Comparison of ENCODE assay signal across 10 cellular contexts in genomic region chr13:80873589-80873988, GRCh38.
DNase-seq lines count a peak whose midpoint lies in the region; ATAC-seq and TF ChIP-seq lines count a peak whose summit lies in the region.
"Had no signal": no experiment of that assay in that cellular context is flagged by ENCODE, and none has a peak within 500 bp of the region (broad histone marks: within the 10 kb centered on the region; RNA-seq: fewer than 3 reads in every experiment).

No MANE protein-coding gene starts in this region.

- H3K27me3 ChIP-seq in esophagus muscularis mucosa, result no peaks in the 10 kb centered on the region

- H3K9me3 ChIP-seq in esophagus muscularis mucosa, result no peaks in the 10 kb centered on the region

- H3K27me3 Mint-ChIP-seq in activated naive CD8-positive, alpha-beta T cell treated with anti-CD3 and anti-CD28 coated beads for 36 hours, result no peaks in the 10 kb centered on the region
- no peaks in the 10 kb centered on the region for H3K27me3 Mint-ChIP-seq in activated T-helper 2 cell treated with anti-CD3 and anti-CD28 coated beads, Interferon-gamma antibody, Interleukin-2, Interleukin-4, amounts not matched to agents 10 μg/mL and 5 μg/mL and 100 μg/mL, durations not matched to agents 14 hours and 24 hours and 36 hours (ENCODE audit: low read depth)
- H3K27me3 Mint-ChIP-seq: IgD-negative memory B cell had no signal

- H3K27ac ChIP-seq in esophagus muscularis mucosa (replicated peaks in 1 of 4), result no peak overlapping the region
- H3K27ac ChIP-seq: coronary artery had no signal

- intact Hi-C loops in activated T-helper 2 cell treated with anti-CD3 and anti-CD28 coated beads, Interferon-gamma antibody, Interleukin-2, Interleukin-4, amounts not matched to agents 10 μg/mL and 5 μg/mL and 100 μg/mL, durations not matched to agents 14 hours and 24 hours and 36 hours (cut with micrococcal nuclease), result no loop called here
- intact Hi-C loops in esophagus muscularis mucosa (cut with DNase I), result no loop called here

- H3K4me3 ChIP-seq in esophagus muscularis mucosa, result no peak overlapping the region
- H3K4me3 ChIP-seq: coronary artery had no signal

- H3K4me1 ChIP-seq in esophagus muscularis mucosa, result no peaks in the 10 kb centered on the region

- TF ChIP-seq POLR2A in esophagus muscularis mucosa (IDR thresholded peaks at IDR 0.05; ENCODE audit: low read depth), result no peak

- no peaks in the 10 kb centered on the region for H3K9me3 Mint-ChIP-seq in activated naive CD8-positive, alpha-beta T cell treated with anti-CD3 and anti-CD28 coated beads for 36 hours
- peaks cover 8% of the 10 kb centered on the region for H3K9me3 Mint-ChIP-seq in activated T-helper 2 cell treated with anti-CD3 and anti-CD28 coated beads, Interferon-gamma antibody, Interleukin-2, Interleukin-4, amounts not matched to agents 10 μg/mL and 5 μg/mL and 100 μg/mL, durations not matched to agents 14 hours and 24 hours and 36 hours

- no peak overlapping the region for H3K27ac Mint-ChIP-seq in activated naive CD8-positive, alpha-beta T cell treated with anti-CD3 and anti-CD28 coated beads for 36 hours
- no peak overlapping the region for H3K27ac Mint-ChIP-seq in activated T-helper 2 cell treated with anti-CD3 and anti-CD28 coated beads, Interferon-gamma antibody, Interleukin-2, Interleukin-4, amounts not matched to agents 10 μg/mL and 5 μg/mL and 100 μg/mL, durations not matched to agents 14 hours and 24 hours and 36 hours
- H3K27ac Mint-ChIP-seq: IgD-negative memory B cell had no signal

- TF ChIP-seq CTCF in esophagus muscularis mucosa (IDR thresholded peaks at IDR 0.05), result no peak

- ATAC-seq in GM21367 (IDR thresholded peaks at IDR 0.05; ENCODE audit: unreplicated experiment) (peak; percentile 79), HG03432 (IDR thresholded peaks at IDR 0.05; ENCODE audit: unreplicated experiment) (peak; percentile 99)

- H3K4me3 Mint-ChIP-seq in activated naive CD8-positive, alpha-beta T cell treated with anti-CD3 and anti-CD28 coated beads for 36 hours, result no peak overlapping the region
- no peak overlapping the region for H3K4me3 Mint-ChIP-seq in activated T-helper 2 cell treated with anti-CD3 and anti-CD28 coated beads, Interferon-gamma antibody, Interleukin-2, Interleukin-4, amounts not matched to agents 10 μg/mL and 5 μg/mL and 100 μg/mL, durations not matched to agents 14 hours and 24 hours and 36 hours (ENCODE audit: low read depth)
- H3K4me3 Mint-ChIP-seq: IgD-negative memory B cell had no signal

- DNase-seq in GDM1 (lab: John Stamatoyannopoulos, UW) (peak; percentile 41), NCI-H2227 treated with DMSO at 0.1 percent for 48 hours (lab: John Stamatoyannopoulos, UW) (no peak), esophagus muscularis mucosa (ENCODE audit: extremely low spot score) (no peak), NCI-H345 treated with DMSO at 0.1 percent for 48 hours (lab: John Stamatoyannopoulos, UW; ENCODE audit: unreplicated experiment) (no peak)
- peak; percentile 0 for DNase-seq in activated naive CD8-positive, alpha-beta T cell treated with anti-CD3 and anti-CD28 coated beads for 36 hours
- no peak for DNase-seq in activated T-helper 2 cell treated with anti-CD3 and anti-CD28 coated beads, Interferon-gamma antibody, Interleukin-2, Interleukin-4, amounts not matched to agents 10 μg/mL and 5 μg/mL and 100 μg/mL, durations not matched to agents 14 hours and 24 hours and 36 hours (ENCODE audit: low spot score)

- 87% methylated on average over 1 of the region's 1 CpG for WGBS in esophagus muscularis mucosa

- H3K4me1 Mint-ChIP-seq in activated naive CD8-positive, alpha-beta T cell treated with anti-CD3 and anti-CD28 coated beads for 36 hours, result no peaks in the 10 kb centered on the region
- H3K4me1 Mint-ChIP-seq in activated T-helper 2 cell treated with anti-CD3 and anti-CD28 coated beads, Interferon-gamma antibody, Interleukin-2, Interleukin-4, amounts not matched to agents 10 μg/mL and 5 μg/mL and 100 μg/mL, durations not matched to agents 14 hours and 24 hours and 36 hours (ENCODE audit: low read depth), result no peaks in the 10 kb centered on the region
- H3K4me1 Mint-ChIP-seq: IgD-negative memory B cell had no signal

- H3K36me3 ChIP-seq in esophagus muscularis mucosa, result no peaks in the 10 kb centered on the region

- H3K36me3 Mint-ChIP-seq in activated naive CD8-positive, alpha-beta T cell treated with anti-CD3 and anti-CD28 coated beads for 36 hours, result no peaks in the 10 kb centered on the region
- H3K36me3 Mint-ChIP-seq in activated T-helper 2 cell treated with anti-CD3 and anti-CD28 coated beads, Interferon-gamma antibody, Interleukin-2, Interleukin-4, amounts not matched to agents 10 μg/mL and 5 μg/mL and 100 μg/mL, durations not matched to agents 14 hours and 24 hours and 36 hours (ENCODE audit: low read depth), result no peaks in the 10 kb centered on the region
- H3K36me3 Mint-ChIP-seq: IgD-negative memory B cell had no signal

- TF ChIP-seq EP300 in esophagus muscularis mucosa (IDR thresholded peaks at IDR 0.05), result no peak

Comparison
In these comparisons a context has a peak if more than half of its experiments do, and no peak if none do; other contexts are left out.
1. DNase-seq: peak in GDM1 (single experiment) and activated naive CD8-positive, alpha-beta T cell treated with anti-CD3 and anti-CD28 coated beads for 36 hours (single experiment); none in NCI-H2227 treated with DMSO at 0.1 percent for 48 hours (single experiment), activated T-helper 2 cell treated with anti-CD3 and anti-CD28 coated beads, Interferon-gamma antibody, Interleukin-2, Interleukin-4, amounts not matched to agents 10 μg/mL and 5 μg/mL and 100 μg/mL, durations not matched to agents 14 hours and 24 hours and 36 hours (single experiment), esophagus muscularis mucosa (single experiment) and NCI-H345 treated with DMSO at 0.1 percent for 48 hours (single experiment).